ENCODE assay signal across 3 cellular contexts in the genomic region with DNA sequence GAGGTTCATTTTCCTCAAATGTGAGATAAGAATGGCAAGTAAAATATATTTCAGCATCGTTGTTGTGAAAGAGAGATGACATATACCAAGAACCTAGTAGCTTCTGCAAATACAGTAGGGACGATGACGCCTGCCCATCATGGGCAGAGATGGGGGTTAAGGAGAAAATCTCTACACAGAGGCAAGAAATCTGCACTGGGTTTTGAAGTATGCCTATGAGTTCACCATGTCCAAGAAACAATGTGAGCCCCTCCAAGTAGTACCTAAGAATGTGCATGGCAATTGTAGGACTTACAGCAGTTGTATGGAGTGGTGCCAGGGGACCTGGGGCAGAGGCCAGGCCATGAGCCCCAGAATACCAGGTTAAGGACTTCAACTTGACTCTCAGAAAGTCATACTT.
"Had no signal": no experiment of that assay in that cellular context is flagged by ENCODE, and none has a peak within 500 bp of the region (broad histone marks: within the 10 kb centered on the region; RNA-seq: fewer than 3 reads in every experiment).

No MANE protein-coding gene starts in this region.

- DNase-seq: GDM1, GF-D8 had no signal

- H3K4me3 ChIP-seq: GM12878 had no signal

- ATAC-seq: GM12878 had no signal
